In the genomic region with DNA sequence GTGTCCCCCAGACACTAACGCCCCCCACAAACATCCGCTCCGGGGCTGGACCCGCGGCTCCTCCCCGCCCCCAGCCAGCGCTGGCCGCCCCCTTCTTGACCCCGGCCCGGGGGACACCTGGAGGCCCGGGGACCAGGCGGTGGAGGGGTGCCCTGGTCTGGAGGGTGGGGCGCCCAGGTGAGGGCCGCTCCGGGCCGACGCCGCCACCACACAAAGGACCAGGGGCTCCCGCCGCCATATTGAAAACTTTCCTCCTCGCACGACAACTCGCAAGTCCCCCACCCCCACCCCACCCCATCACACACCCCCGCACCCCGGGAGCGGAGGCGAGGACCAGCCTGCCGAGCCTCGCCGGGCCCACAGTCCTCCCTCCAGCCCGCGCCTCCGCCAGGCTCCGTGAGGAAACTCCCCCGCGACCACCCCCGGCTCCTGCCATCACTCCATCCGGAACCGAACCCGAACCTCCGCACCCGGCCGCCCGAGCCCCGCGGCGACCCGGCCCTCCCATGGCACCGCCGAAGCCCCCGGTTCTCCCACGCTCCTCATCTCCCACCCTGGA, we compare ENCODE assay signal across 8 cellular contexts. TPM values are rescaled to one million over a fixed set of nuclear protein-coding genes. Genes with fewer than 3 reads are reported as not detected.
DNase-seq lines count a peak whose midpoint lies in the region; ATAC-seq and TF ChIP-seq lines count a peak whose summit lies in the region.

No MANE protein-coding gene starts in this region.

- H3K36me3 ChIP-seq in mesenchymal stem cell (ENCODE audit: control insufficient read depth in 1 of 2, insufficient read depth in 2 of 2, low read depth in 1 of 2, low read length in 2 of 2), result no peaks in the 10 kb centered on the region

- peak overlapping the region; percentile 85 for H4K8ac ChIP-seq in mesenchymal stem cell (ENCODE audit: low read length)

- H3K14ac ChIP-seq in mesenchymal stem cell (ENCODE audit: low read length in 2 of 2), result peak overlapping the region; percentile 92 to 95

- CTCF ChIA-PET in activated CD4-positive, alpha-beta T cell treated with anti-CD3 and anti-CD28 coated beads, Interleukin-2, amount 10 ng/mL, durations not matched to agents 7 days and 5 days (lab: Charles Lee), result no interaction called here

- H3K9me3 Mint-ChIP-seq in activated CD4-positive, alpha-beta T cell treated with anti-CD3 and anti-CD28 coated beads, Interleukin-2, amount 10 ng/mL, durations not matched to agents 7 days and 5 days, result no peaks in the 10 kb centered on the region

- peaks cover 6% of the 10 kb centered on the region for H3K36me3 Mint-ChIP-seq in activated CD4-positive, alpha-beta T cell treated with anti-CD3 and anti-CD28 coated beads, Interleukin-2, amount 10 ng/mL, durations not matched to agents 7 days and 5 days (ENCODE audit: low read depth)

- peak overlapping the region in 1 of 2 experiments; percentile 98 for H3K4ac ChIP-seq in mesenchymal stem cell (ENCODE audit: low read depth in 1 of 2, low read length in 2 of 2)

- no peaks in the 10 kb centered on the region for H3K27me3 ChIP-seq in mesenchymal stem cell (ENCODE audit: control insufficient read depth in 1 of 2, insufficient read depth in 1 of 2, low read length in 2 of 2)

- H3K4me1 ChIP-seq in mesenchymal stem cell (ENCODE audit: control insufficient read depth, insufficient read depth, low read depth, low read length), result peaks cover 20% of the 10 kb centered on the region

- H3K4me3 ChIP-seq in mesenchymal stem cell (ENCODE audit: insufficient read depth in 1 of 2, low read depth in 1 of 2, low read length in 2 of 2), result peak overlapping the region; percentile 90 to 92

- peak overlapping the region; percentile 95 for H3K9ac ChIP-seq in mesenchymal stem cell (ENCODE audit: low read length)

- DNase-seq in HuH-7 (ENCODE audit: low spot score) (peak; percentile 64), mesenchymal stem cell (peak; percentile 39), NOMO-1 treated with dmso at 0.1 percent for 144 hours (lab: John Stamatoyannopoulos, UW; ENCODE audit: unreplicated experiment) (no peak)
- peak; percentile 43 for DNase-seq in activated CD4-positive, alpha-beta T cell treated with anti-CD3 and anti-CD28 coated beads, Interleukin-2, amount 10 ng/mL, durations not matched to agents 7 days and 5 days
- DNase-seq in effector CD4-positive, alpha-beta T cell, result peak; percentile 12
- DNase-seq in stimulated activated CD8-positive, alpha-beta memory T cell treated with anti-CD3 and anti-CD28 coated beads, Interleukin-4, amount 100 ng/mL, for 4 hours (ENCODE audit: low read depth in 2 of 2, low spot score in 1 of 2), result peak; percentile 12 to 38

- no peak overlapping the region for H2AK5ac ChIP-seq in mesenchymal stem cell (ENCODE audit: low read length, severe bottlenecking)

- peak overlapping the region; percentile 46 for H3K4me2 ChIP-seq in mesenchymal stem cell (ENCODE audit: low read length, poor library complexity, severe bottlenecking)

- H3K23ac ChIP-seq in mesenchymal stem cell (ENCODE audit: low read length in 2 of 2), result peak overlapping the region; percentile 20 to 97

- no peak for ATAC-seq in HG02938 (IDR thresholded peaks at IDR 0.05; ENCODE audit: unreplicated experiment)

- POLR2A ChIA-PET in activated CD4-positive, alpha-beta T cell treated with anti-CD3 and anti-CD28 coated beads, Interleukin-2, amount 10 ng/mL, durations not matched to agents 7 days and 5 days (lab: Charles Lee), result interaction anchor here (0.6 kb wide), 1 partner anchor 79 kb away, joined by 8 read pairs; no protein-coding TSS in a partner anchor

- peak overlapping the region; percentile 74 for H4K91ac ChIP-seq in mesenchymal stem cell (ENCODE audit: low read length)

- H3K9me3 ChIP-seq in mesenchymal stem cell (ENCODE audit: control insufficient read depth, low read length), result no peaks in the 10 kb centered on the region

- no peak overlapping the region for H2BK12ac ChIP-seq in mesenchymal stem cell (ENCODE audit: low read length in 2 of 2)

- H3K27me3 Mint-ChIP-seq in activated CD4-positive, alpha-beta T cell treated with anti-CD3 and anti-CD28 coated beads, Interleukin-2, amount 10 ng/mL, durations not matched to agents 7 days and 5 days, result peaks cover 18% of the 10 kb centered on the region

- peak overlapping the region; percentile 71 for H2BK5ac ChIP-seq in mesenchymal stem cell (ENCODE audit: low read depth, low read length, poor library complexity, severe bottlenecking)

- H3K4me1 Mint-ChIP-seq in activated CD4-positive, alpha-beta T cell treated with anti-CD3 and anti-CD28 coated beads, Interleukin-2, amount 10 ng/mL, durations not matched to agents 7 days and 5 days, result peaks cover 63% of the 10 kb centered on the region

- H2AFZ ChIP-seq in mesenchymal stem cell (ENCODE audit: low read depth, low read length), result no peak overlapping the region

- H3K27ac ChIP-seq in C4-2B, result peak overlapping the region; percentile 72
- H3K27ac ChIP-seq in mesenchymal stem cell (ENCODE audit: low read length, poor library complexity, severe bottlenecking), result no peak overlapping the region

- peak overlapping the region; percentile 94 for H2BK15ac ChIP-seq in mesenchymal stem cell (ENCODE audit: low read depth, poor library complexity, severe bottlenecking)

- peak overlapping the region; percentile 85 for H2BK120ac ChIP-seq in mesenchymal stem cell (ENCODE audit: low read depth, low read length)

- no peak for TF ChIP-seq CTCF in C4-2B (conservative IDR thresholded peaks at IDR 0.05)

- under 1% methylated on average over 36 of the region's 52 CpGs for WGBS in mesenchymal stem cell

- H3K4me3 Mint-ChIP-seq in activated CD4-positive, alpha-beta T cell treated with anti-CD3 and anti-CD28 coated beads, Interleukin-2, amount 10 ng/mL, durations not matched to agents 7 days and 5 days, result peak overlapping the region; percentile 72

- peak overlapping the region; percentile 81 for H3K27ac Mint-ChIP-seq in activated CD4-positive, alpha-beta T cell treated with anti-CD3 and anti-CD28 coated beads, Interleukin-2, amount 10 ng/mL, durations not matched to agents 7 days and 5 days

- H3K79me1 ChIP-seq in mesenchymal stem cell (replicated peaks; ENCODE audit: low read length, poor library complexity, severe bottlenecking), result peaks cover 9% of the 10 kb centered on the region

- peak overlapping the region; percentile 93 to 99 for H3K18ac ChIP-seq in mesenchymal stem cell (ENCODE audit: low read depth in 1 of 2, low read length in 2 of 2)

RNA-seq across cellular contexts. Expression of a gene that starts 0.8 kb away (rescaled TPM):
- 10 to 100 TPM; 32.0 to 39.8 TPM for total RNA-seq in activated CD4-positive, alpha-beta T cell treated with anti-CD3 and anti-CD28 coated beads, Interleukin-2, amount 10 ng/mL, durations not matched to agents 7 days and 5 days
- 35.8 TPM for polyA plus RNA-seq in mesenchymal stem cell (2013, experiment 1 of 2)
- polyA plus RNA-seq in mesenchymal stem cell (2013, experiment 2 of 2), result 33.6 TPM

RNA-seq across cellular contexts. Expression of a gene that starts 3.3 kb away (rescaled TPM):
- under 1 TPM in 1 of 2 experiments, not detected in 1; 0.29 TPM for total RNA-seq in activated CD4-positive, alpha-beta T cell treated with anti-CD3 and anti-CD28 coated beads, Interleukin-2, amount 10 ng/mL, durations not matched to agents 7 days and 5 days
- polyA plus RNA-seq in mesenchymal stem cell (2013, experiment 1 of 2), result 9.8 TPM
- 9.7 TPM for polyA plus RNA-seq in mesenchymal stem cell (2013, experiment 2 of 2)
